8 cellular contexts compared by ENCODE assay signal in genomic region chr20:31716818-31717477, GRCh38. TPM values are rescaled to one million over a fixed set of nuclear protein-coding genes. Genes with fewer than 3 reads are reported as not detected.
DNase-seq lines count a peak whose midpoint lies in the region; ATAC-seq, FAIRE-seq and TF ChIP-seq lines count a peak whose summit lies in the region.

No MANE protein-coding gene starts in this region.

- intact Hi-C loops in kidney (cut with DNase I) = no loop called here

- WGBS in tibial nerve, 2 donors = 72 to 73% methylated on average over 5 of the region's 5 CpGs

- peak overlapping the region; percentile 33 to 51 for H3K9ac ChIP-seq in kidney (ENCODE audit: low read length in 2 of 2)

- H3K27me3 Mint-ChIP-seq in activated naive CD4-positive, alpha-beta T cell treated with anti-CD3 and anti-CD28 coated beads, Interleukin-2, amount 50 U/mL, for 24 hours = no peaks in the 10 kb centered on the region
- H3K27me3 Mint-ChIP-seq in WTC11 (ENCODE audit: low read depth) = no peaks in the 10 kb centered on the region

- peak overlapping the region; percentile 97 for H3K27ac Mint-ChIP-seq in activated naive CD4-positive, alpha-beta T cell treated with anti-CD3 and anti-CD28 coated beads, Interleukin-2, amount 50 U/mL, for 24 hours
- H3K27ac Mint-ChIP-seq in WTC11 = peak overlapping the region; percentile 64; the same call in 1 of the 2 replicates

- FAIRE-seq in kidney (lab: Jason Lieb, UNC) = no peak

- H3K36me3 ChIP-seq in kidney (ENCODE audit: control insufficient read depth in 1 of 2, insufficient read depth in 2 of 2, low read length in 2 of 2) = peaks cover 5 to 16% of the 10 kb centered on the region in 2 donors
- peaks cover 0 to 42% (median 0%) of the 10 kb centered on the region in 3 donors for H3K36me3 ChIP-seq in tibial nerve

- H3K9me3 ChIP-seq in kidney (ENCODE audit: control insufficient read depth in 1 of 2, low read length in 2 of 2) = no peaks in the 10 kb centered on the region
- no peaks in the 10 kb centered on the region for H3K9me3 ChIP-seq in tibial nerve

- H3K27ac ChIP-seq in kidney (ENCODE audit: low read depth in 2 of 2, low read length in 2 of 2) (peak overlapping the region; percentile 81 to 90), tibial nerve (peak overlapping the region; percentile 98 to 100 (median 100))

- H3K4me3 ChIP-seq in kidney (ENCODE audit: low read length in 2 of 2) = peak overlapping the region; percentile 33 to 50
- peak overlapping the region in 2 of 4 donors; percentile 3 to 90 for H3K4me3 ChIP-seq in tibial nerve
- H3K4me3 ChIP-seq in foreskin fibroblast (ENCODE audit: low read depth in 1 of 2, low read length in 2 of 2) = no peak overlapping the region

- peaks cover 73% of the 10 kb centered on the region for H3K36me3 Mint-ChIP-seq in activated naive CD4-positive, alpha-beta T cell treated with anti-CD3 and anti-CD28 coated beads, Interleukin-2, amount 50 U/mL, for 24 hours
- H3K36me3 Mint-ChIP-seq in WTC11 = peaks cover 33% of the 10 kb centered on the region

- CTCF ChIA-PET in WTC11 (lab: Charles Lee) = interaction anchor here (0.7 to 8.8 kb wide), 5 partner anchors 55 to 154 kb away, joined by 3 to 488 read pairs (median 5); no protein-coding TSS in a partner anchor

- H3K4me1 Mint-ChIP-seq in activated naive CD4-positive, alpha-beta T cell treated with anti-CD3 and anti-CD28 coated beads, Interleukin-2, amount 50 U/mL, for 24 hours = peaks cover 66% of the 10 kb centered on the region
- peaks cover 91% of the 10 kb centered on the region for H3K4me1 Mint-ChIP-seq in WTC11

- no peaks in the 10 kb centered on the region for H3K27me3 ChIP-seq in tibial nerve

- no peak for TF ChIP-seq EP300 in tibial nerve (IDR thresholded peaks at IDR 0.05)

- POLR2A ChIA-PET in WTC11 (lab: Charles Lee) = no interaction called here

- H3K9me3 Mint-ChIP-seq in activated naive CD4-positive, alpha-beta T cell treated with anti-CD3 and anti-CD28 coated beads, Interleukin-2, amount 50 U/mL, for 24 hours = no peaks in the 10 kb centered on the region
- no peaks in the 10 kb centered on the region for H3K9me3 Mint-ChIP-seq in WTC11

- no peak for TF ChIP-seq CTCF in WTC11 (IDR thresholded peaks at IDR 0.05)
- TF ChIP-seq CTCF in kidney (IDR thresholded peaks at IDR 0.05; ENCODE audit: borderline replicate concordance, extremely low read depth, insufficient read depth) = no peak
- TF ChIP-seq CTCF in tibial nerve (IDR thresholded peaks at IDR 0.05) = no peak
- no peak for TF ChIP-seq CTCF in foreskin fibroblast (IDR thresholded peaks at IDR 0.05; ENCODE audit: low read depth, low read length)

- H3K4me1 ChIP-seq in kidney (ENCODE audit: control insufficient read depth in 1 of 2, insufficient read depth in 1 of 2, low read depth in 1 of 2, low read length in 2 of 2) (peaks cover 55 to 60% of the 10 kb centered on the region in 2 donors), tibial nerve (peaks cover 5 to 91% (median 71%) of the 10 kb centered on the region in 4 donors)

- H3K4me3 Mint-ChIP-seq in activated naive CD4-positive, alpha-beta T cell treated with anti-CD3 and anti-CD28 coated beads, Interleukin-2, amount 50 U/mL, for 24 hours = peak overlapping the region; percentile 94
- H3K4me3 Mint-ChIP-seq in WTC11 = 0 out of 2 replicates have a peak overlapping the region, but pooled peaks have one; percentile 2

- no peak for DNase-seq in activated naive CD4-positive, alpha-beta T cell treated with Interleukin-2 at 50 U/mL for 16 hours
- DNase-seq in WTC11 (ENCODE audit: low spot score) (no peak), kidney (no peak), tibial nerve (ENCODE audit: low spot score in 2 of 2) (no peak), foreskin fibroblast (no peak), AML-193 (lab: John Stamatoyannopoulos, UW) (no peak)

- ATAC-seq in WTC11 = no peak
- no peak for ATAC-seq in GM21423 (IDR thresholded peaks at IDR 0.05; ENCODE audit: unreplicated experiment)

- TF ChIP-seq POLR2A in tibial nerve (IDR thresholded peaks at IDR 0.05) = no peak

TF ChIP-seq in WTC11, 78 proteins besides CTCF, POLR2A, EP300 and RAD21:
- TF ChIP-seq FOXP4 (CRISPR knock-in tag; IDR thresholded peaks at IDR 0.05) = no peak
- TF ChIP-seq PRDM15 (CRISPR knock-in tag; IDR thresholded peaks at IDR 0.05) = no peak
- no peak for TF ChIP-seq NFE2L1 (CRISPR knock-in tag; IDR thresholded peaks at IDR 0.05)
- TF ChIP-seq TEAD1 (CRISPR knock-in tag; IDR thresholded peaks at IDR 0.05) = no peak
- no peak for TF ChIP-seq CREB1 (CRISPR knock-in tag; IDR thresholded peaks at IDR 0.05)
- no peak for TF ChIP-seq CDX4 (CRISPR knock-in tag; IDR thresholded peaks at IDR 0.05; ENCODE audit: borderline replicate concordance)
- no peak for TF ChIP-seq IRF1 (CRISPR knock-in tag; IDR thresholded peaks at IDR 0.05)

RNA-seq across cellular contexts. Expression of gene BCL2L1, which starts 5.7 kb away (rescaled TPM):
- total RNA-seq in WTC11 (2021) (52.9 to 62.0 TPM (median 53.9 TPM) in 3 replicates), kidney (139 TPM), tibial nerve (100 to 1,000 TPM; 105 to 138 (median 119) TPM)
- polyA plus RNA-seq in kidney (ENCODE audit: insufficient read depth, low read depth, low replicate concordance) = 132 TPM

RNA-seq across cellular contexts. Expression of gene TPX2, which starts 22.1 kb away (rescaled TPM):
- total RNA-seq in WTC11 (2021) = 113 to 123 TPM (median 115 TPM) in 3 replicates
- total RNA-seq in kidney = 1.4 TPM
- polyA plus RNA-seq in kidney (ENCODE audit: insufficient read depth, low read depth, low replicate concordance) = 0.47 TPM
- total RNA-seq in tibial nerve = 1 to 10 TPM in 1 of 4 donors, under 1 TPM in 3; 0.21 to 2.7 (median 0.40) TPM

Comparison
In these comparisons a context has a peak if more than half of its experiments do, and no peak if none do; other contexts are left out.
1. H3K4me3 ChIP-seq: peak in kidney (2 of 2); none in foreskin fibroblast (0 of 2).
2. RNA of gene TPX2, which starts 22.1 kb away (total RNA-seq): 113 to 123 TPM in WTC11; 1.4 TPM in kidney (single experiment) and 0.21 to 2.7 TPM in tibial nerve; every median in the first group is over 10 times any median in the second.